22 cellular contexts compared by ENCODE assay signal in the genomic region with DNA sequence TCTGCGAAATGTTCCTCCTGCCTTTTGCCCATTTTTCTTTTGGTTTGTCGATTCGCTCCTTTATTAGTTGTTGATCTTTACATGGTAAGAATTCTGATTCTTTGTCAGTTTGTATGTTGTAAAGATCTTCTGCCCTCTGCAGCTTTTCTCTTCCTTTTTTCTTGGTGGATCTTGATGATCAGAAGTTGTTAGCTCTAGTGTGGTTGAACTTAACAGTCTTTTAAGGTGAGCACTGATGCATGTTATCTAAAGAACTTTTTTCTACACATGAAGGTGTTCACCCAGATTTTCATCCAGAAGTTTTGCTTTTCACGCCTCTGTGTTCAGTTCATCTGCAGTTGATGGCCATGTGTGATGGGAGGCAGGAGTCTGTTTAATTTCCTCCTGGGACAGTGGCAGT.
DNase-seq lines count a peak whose midpoint lies in the region; ATAC-seq, FAIRE-seq and TF ChIP-seq lines count a peak whose summit lies in the region.
"Had no signal": no experiment of that assay in that cellular context is flagged by ENCODE, and none has a peak within 500 bp of the region (broad histone marks: within the 10 kb centered on the region; RNA-seq: fewer than 3 reads in every experiment).

No MANE protein-coding gene starts in this region.

- H3K4me1 ChIP-seq in BLaER1 treated with 17β-estradiol and CSF1 and Interleukin-3, amounts not matched to agents 10 nM and 100 nM: peaks cover 28 to 49% (median 46%) of the 10 kb centered on the region in 10 experiments
- no peaks in the 10 kb centered on the region for H3K4me1 ChIP-seq in SJCRH30

- DNase-seq in activated CD8-positive, alpha-beta T cell treated with anti-CD3 and anti-CD28 coated beads, Interleukin-2, amount 10 ng/mL, durations not matched to agents 7 days and 5 days: no peak
- no peak for DNase-seq in activated CD8-positive, alpha-beta T cell treated with anti-CD3 and anti-CD28 coated beads for 36 hours
- DNase-seq in osteocyte (ENCODE audit: extremely low spot score, unreplicated experiment) (no peak), SJCRH30 (no peak), GM12892 (ENCODE audit: insufficient read length) (no peak)
- DNase-seq: C1 segment of cervical spinal cord, DMS79, H9, IMR-90, MG63, NCI-H1048, NCI-H1436, NCI-H1930, NCI-H226, NCI-H524, NCI-H82, SHP77 had no signal

- H3K9me3 ChIP-seq in BLaER1 treated with 17β-estradiol and CSF1 and Interleukin-3, amounts not matched to agents 10 nM and 100 nM (replicated peaks in 1 of 11): peaks cover 0 to 4% (median 0%) of the 10 kb centered on the region in 11 experiments; a peak in 2 of 22 replicates
- no peaks in the 10 kb centered on the region for H3K9me3 ChIP-seq in SJCRH30 (replicated peaks)
- H3K9me3 ChIP-seq: MG63 had no signal

- TF ChIP-seq POLR2A in GM12892 (IDR thresholded peaks at IDR 0.05; ENCODE audit: low read depth, low read length): no peak

- intact Hi-C loops in activated CD8-positive, alpha-beta T cell treated with anti-CD3 and anti-CD28 coated beads for 36 hours (cut with micrococcal nuclease): no loop called here

- CTCF ChIA-PET in activated CD8-positive, alpha-beta T cell treated with anti-CD3 and anti-CD28 coated beads, Interleukin-2, amount 10 ng/mL, durations not matched to agents 7 days and 5 days (lab: Charles Lee): no interaction called here
- CTCF ChIA-PET in activated CD8-positive, alpha-beta T cell treated with anti-CD3 and anti-CD28 coated beads for 36 hours (lab: Charles Lee): no interaction called here

- ATAC-seq in activated CD8-positive, alpha-beta T cell treated with anti-CD3 and anti-CD28 coated beads, Interleukin-2, amount 10 ng/mL, durations not matched to agents 7 days and 5 days: no peak
- ATAC-seq in activated CD8-positive, alpha-beta T cell treated with anti-CD3 and anti-CD28 coated beads for 36 hours: no peak
- ATAC-seq in activated T-helper 17 cell treated with anti-CD3 and anti-CD28 coated beads, Interleukin-2, amount 50 U/mL, for 72 hours (replicated peaks): no peak
- ATAC-seq in GM19397 (IDR thresholded peaks at IDR 0.05; ENCODE audit: unreplicated experiment): no peak

- H3K9me3 Mint-ChIP-seq in activated CD8-positive, alpha-beta T cell treated with anti-CD3 and anti-CD28 coated beads, Interleukin-2, amount 10 ng/mL, durations not matched to agents 7 days and 5 days (ENCODE audit: insufficient read depth): no peaks in the 10 kb centered on the region
- no peaks in the 10 kb centered on the region for H3K9me3 Mint-ChIP-seq in activated CD8-positive, alpha-beta T cell treated with anti-CD3 and anti-CD28 coated beads for 36 hours
- no peaks in the 10 kb centered on the region for H3K9me3 Mint-ChIP-seq in activated T-helper 17 cell treated with anti-CD3 and anti-CD28 coated beads, Interleukin-2, amount 50 U/mL, for 72 hours
- no peaks in the 10 kb centered on the region for H3K9me3 Mint-ChIP-seq in osteocyte (ENCODE audit: unreplicated experiment)
- H3K9me3 Mint-ChIP-seq: H9 had no signal

- H3K36me3 Mint-ChIP-seq in activated CD8-positive, alpha-beta T cell treated with anti-CD3 and anti-CD28 coated beads, Interleukin-2, amount 10 ng/mL, durations not matched to agents 7 days and 5 days (ENCODE audit: low read depth): peaks cover 21% of the 10 kb centered on the region
- H3K36me3 Mint-ChIP-seq in activated CD8-positive, alpha-beta T cell treated with anti-CD3 and anti-CD28 coated beads for 36 hours (ENCODE audit: low read depth): peaks cover 27% of the 10 kb centered on the region
- peaks cover 88% of the 10 kb centered on the region for H3K36me3 Mint-ChIP-seq in activated T-helper 17 cell treated with anti-CD3 and anti-CD28 coated beads, Interleukin-2, amount 50 U/mL, for 72 hours (ENCODE audit: low read depth)
- peaks cover 23% of the 10 kb centered on the region for H3K36me3 Mint-ChIP-seq in osteocyte (ENCODE audit: unreplicated experiment)

- no peak for TF ChIP-seq CTCF in activated CD8-positive, alpha-beta T cell treated with anti-CD3 and anti-CD28 coated beads for 36 hours (IDR thresholded peaks at IDR 0.05)
- no peak for TF ChIP-seq CTCF in osteocyte (IDR thresholded peaks at IDR 0.05)

- peak overlapping the region in 3 of 11 experiments; percentile 1 to 14 (median 12); a peak in 3 of 22 replicates for H3K27ac ChIP-seq in BLaER1 treated with 17β-estradiol and CSF1 and Interleukin-3, amounts not matched to agents 10 nM and 100 nM
- H3K27ac ChIP-seq in SJCRH30: no peak overlapping the region

- H3K4me1 Mint-ChIP-seq in activated CD8-positive, alpha-beta T cell treated with anti-CD3 and anti-CD28 coated beads, Interleukin-2, amount 10 ng/mL, durations not matched to agents 7 days and 5 days (ENCODE audit: low read depth): no peaks in the 10 kb centered on the region
- H3K4me1 Mint-ChIP-seq in activated CD8-positive, alpha-beta T cell treated with anti-CD3 and anti-CD28 coated beads for 36 hours (ENCODE audit: low read depth): peaks cover 3% of the 10 kb centered on the region
- H3K4me1 Mint-ChIP-seq in activated T-helper 17 cell treated with anti-CD3 and anti-CD28 coated beads, Interleukin-2, amount 50 U/mL, for 72 hours: peaks cover 16% of the 10 kb centered on the region
- H3K4me1 Mint-ChIP-seq in osteocyte (ENCODE audit: unreplicated experiment): peaks cover 3% of the 10 kb centered on the region

- no peak overlapping the region; a peak in 1 of 20 replicates for H3K4me3 ChIP-seq in BLaER1 treated with 17β-estradiol and CSF1 and Interleukin-3, amounts not matched to agents 10 nM and 100 nM
- no peak overlapping the region for H3K4me3 ChIP-seq in SJCRH30
- H3K4me3 ChIP-seq: MG63 had no signal

- no peaks in the 10 kb centered on the region for H3K27me3 ChIP-seq in BLaER1 treated with 17β-estradiol and CSF1 and Interleukin-3, amounts not matched to agents 10 nM and 100 nM
- H3K27me3 ChIP-seq in SJCRH30: no peaks in the 10 kb centered on the region
- H3K27me3 ChIP-seq: MG63 had no signal

- peaks cover 44 to 84% (median 59%) of the 10 kb centered on the region in 11 experiments for H3K36me3 ChIP-seq in BLaER1 treated with 17β-estradiol and CSF1 and Interleukin-3, amounts not matched to agents 10 nM and 100 nM
- H3K36me3 ChIP-seq in SJCRH30: no peaks in the 10 kb centered on the region
- H3K36me3 ChIP-seq: MG63 had no signal

- H3K27me3 Mint-ChIP-seq in activated CD8-positive, alpha-beta T cell treated with anti-CD3 and anti-CD28 coated beads, Interleukin-2, amount 10 ng/mL, durations not matched to agents 7 days and 5 days (ENCODE audit: low read depth): no peaks in the 10 kb centered on the region
- no peaks in the 10 kb centered on the region for H3K27me3 Mint-ChIP-seq in activated CD8-positive, alpha-beta T cell treated with anti-CD3 and anti-CD28 coated beads for 36 hours
- no peaks in the 10 kb centered on the region for H3K27me3 Mint-ChIP-seq in activated T-helper 17 cell treated with anti-CD3 and anti-CD28 coated beads, Interleukin-2, amount 50 U/mL, for 72 hours
- H3K27me3 Mint-ChIP-seq in osteocyte (ENCODE audit: unreplicated experiment): no peaks in the 10 kb centered on the region

- peaks cover 29 to 99% (median 55%) of the 10 kb centered on the region in 11 experiments; a peak in 21 of 22 replicates for H4K20me1 ChIP-seq in BLaER1 treated with 17β-estradiol and CSF1 and Interleukin-3, amounts not matched to agents 10 nM and 100 nM

- H3K27ac Mint-ChIP-seq in activated CD8-positive, alpha-beta T cell treated with anti-CD3 and anti-CD28 coated beads, Interleukin-2, amount 10 ng/mL, durations not matched to agents 7 days and 5 days: peak overlapping the region; percentile 1
- no peak overlapping the region for H3K27ac Mint-ChIP-seq in activated CD8-positive, alpha-beta T cell treated with anti-CD3 and anti-CD28 coated beads for 36 hours
- peak overlapping the region; percentile 20 for H3K27ac Mint-ChIP-seq in activated T-helper 17 cell treated with anti-CD3 and anti-CD28 coated beads, Interleukin-2, amount 50 U/mL, for 72 hours
- peak overlapping the region; percentile 9 for H3K27ac Mint-ChIP-seq in osteocyte (ENCODE audit: unreplicated experiment)
- H3K27ac Mint-ChIP-seq: H9 had no signal

- H3K4me2 ChIP-seq in BLaER1 treated with 17β-estradiol and CSF1 and Interleukin-3, amounts not matched to agents 10 nM and 100 nM: peak overlapping the region; percentile 45 to 72 (median 64)

- POLR2A ChIA-PET in activated CD8-positive, alpha-beta T cell treated with anti-CD3 and anti-CD28 coated beads, Interleukin-2, amount 10 ng/mL, durations not matched to agents 7 days and 5 days (lab: Charles Lee): no interaction called here
- POLR2A ChIA-PET in activated CD8-positive, alpha-beta T cell treated with anti-CD3 and anti-CD28 coated beads for 36 hours (lab: Charles Lee): interaction anchor here (0.6 kb wide), 1 partner anchor 9 kb away, joined by 3 read pairs; no protein-coding TSS in a partner anchor

- peak overlapping the region in 3 of 11 experiments; percentile 11 to 24 (median 22); a peak in 3 of 22 replicates for H3K9ac ChIP-seq in BLaER1 treated with 17β-estradiol and CSF1 and Interleukin-3, amounts not matched to agents 10 nM and 100 nM

- FAIRE-seq in GM12892 (lab: Jason Lieb, UNC): no peak
- FAIRE-seq: A204.1, HTR-8/SVneo had no signal

- H3K4me3 Mint-ChIP-seq in activated CD8-positive, alpha-beta T cell treated with anti-CD3 and anti-CD28 coated beads, Interleukin-2, amount 10 ng/mL, durations not matched to agents 7 days and 5 days: no peak overlapping the region
- H3K4me3 Mint-ChIP-seq in activated CD8-positive, alpha-beta T cell treated with anti-CD3 and anti-CD28 coated beads for 36 hours: no peak overlapping the region
- H3K4me3 Mint-ChIP-seq in activated T-helper 17 cell treated with anti-CD3 and anti-CD28 coated beads, Interleukin-2, amount 50 U/mL, for 72 hours: no peak overlapping the region
- H3K4me3 Mint-ChIP-seq in osteocyte (ENCODE audit: unreplicated experiment): no peak overlapping the region
- H3K4me3 Mint-ChIP-seq: H9 had no signal
